In the genomic region with DNA sequence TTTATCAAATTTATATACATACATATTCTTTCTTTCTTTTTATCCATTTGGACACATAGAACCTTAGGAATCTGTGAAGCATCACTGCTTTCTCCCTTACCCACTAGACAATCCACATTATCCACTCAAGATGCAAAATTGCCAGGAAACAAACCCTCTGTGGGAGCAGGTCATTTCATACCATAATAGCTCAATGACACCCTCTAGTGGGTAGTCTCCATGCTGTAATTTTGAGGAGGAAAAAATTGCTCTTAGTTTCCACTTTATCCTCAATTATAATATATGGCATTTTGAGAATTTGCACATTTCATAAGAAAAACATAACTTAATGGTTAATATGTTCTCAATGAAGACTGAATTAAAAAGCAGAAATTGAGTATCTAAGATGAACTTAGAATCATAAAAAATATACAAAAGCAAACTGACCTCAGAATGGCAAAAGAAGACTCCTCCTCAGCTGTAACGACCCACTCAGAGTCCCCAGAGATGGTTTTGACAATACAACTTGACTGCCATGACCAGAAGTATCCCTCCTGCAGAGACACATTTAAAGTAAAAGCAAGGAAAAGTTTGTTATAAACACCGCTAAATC, we compare ENCODE assay signal across 8 cellular contexts.
DNase-seq lines count a peak whose midpoint lies in the region; ATAC-seq, FAIRE-seq and TF ChIP-seq lines count a peak whose summit lies in the region.

No MANE protein-coding gene starts in this region.

- H3K36me3 ChIP-seq in BE2C, result no peaks in the 10 kb centered on the region
- no peaks in the 10 kb centered on the region for H3K36me3 ChIP-seq in spleen
- H3K36me3 ChIP-seq in ovary, result no peaks in the 10 kb centered on the region

- in situ Hi-C loops in SK-MEL-5 (cut with HindIII; ENCODE audit: low pct_unique_long_range_greater_than_20kb, low sequenced_read_pairs), result no loop called here

- H3K27ac ChIP-seq in foreskin keratinocyte (no peak overlapping the region), spleen (no peak overlapping the region), ovary (no peak overlapping the region)

- TF ChIP-seq CTCF in BE2C (IDR thresholded peaks at IDR 0.05; ENCODE audit: low read depth, low read length) (peak; percentile 90), foreskin keratinocyte (conservative IDR thresholded peaks at IDR 0.05) (peak; percentile 87), spleen (IDR thresholded peaks at IDR 0.05 in 8 of 11, conservative IDR thresholded peaks at IDR 0.05 in 3 of 11) (peak in 9 of 11 experiments; percentile 12 to 55 (median 50)), ovary (IDR thresholded peaks at IDR 0.05) (no peak)

- DNase-seq in BE2C (peak; percentile 35), GM18507 (ENCODE audit: extremely low spot score, insufficient read length, low read depth) (no peak), HS-5 (ENCODE audit: low read depth) (peak; percentile 38), SK-MEL-5 (ENCODE audit: low read depth, low spot score) (peak; percentile 62), foreskin keratinocyte (peak in 1 of 2 donors; percentile 35), spleen (no peak), ovary (no peak)

- intact Hi-C loops in spleen (cut with DNase I; ENCODE audit: low total_unique reads) (loop anchor here (5.0 kb wide), 1 partner anchor 1149 kb away; no protein-coding TSS in a partner anchor), ovary (cut with DNase I) (no loop called here)

- H3K4me1 ChIP-seq in BE2C (no peaks in the 10 kb centered on the region; the same call in 1 of the 2 replicates), foreskin keratinocyte (no peaks in the 10 kb centered on the region), spleen (no peaks in the 10 kb centered on the region), ovary (ENCODE audit: insufficient read depth) (no peaks in the 10 kb centered on the region)

- H3K27me3 ChIP-seq in BE2C (no peaks in the 10 kb centered on the region), foreskin keratinocyte (no peaks in the 10 kb centered on the region), spleen (replicated peaks in 1 of 7) (no peaks in the 10 kb centered on the region), ovary (no peaks in the 10 kb centered on the region)

- WGBS in spleen, 5 donors, result 62 to 69% (median 67%) methylated on average over 2 of the region's 2 CpGs
- 74 to 80% (median 78%) methylated on average over 2 of the region's 2 CpGs for WGBS in ovary, 3 donors

- peak; percentile 88 for FAIRE-seq in GM18507 (lab: Jason Lieb, UNC)

- ATAC-seq in foreskin keratinocyte, result peak; percentile 56
- no peak for ATAC-seq in HG03460 (IDR thresholded peaks at IDR 0.05; ENCODE audit: unreplicated experiment)

- TF ChIP-seq POLR2A in spleen (IDR thresholded peaks at IDR 0.05), result no peak
- TF ChIP-seq POLR2A in ovary (IDR thresholded peaks at IDR 0.05), result no peak

- H3K9me3 ChIP-seq in BE2C (no peaks in the 10 kb centered on the region), spleen (no peaks in the 10 kb centered on the region), ovary (no peaks in the 10 kb centered on the region)

- no peak for TF ChIP-seq EP300 in ovary (IDR thresholded peaks at IDR 0.05)

- no peak overlapping the region for H3K4me3 ChIP-seq in BE2C (ENCODE audit: low read depth, low read length)
- H3K4me3 ChIP-seq in spleen, result no peak overlapping the region
- H3K4me3 ChIP-seq in ovary, result no peak overlapping the region

Comparison
In these comparisons a context has a peak if more than half of its experiments do, and no peak if none do; other contexts are left out.
1. DNase-seq: peak in BE2C (single experiment), HS-5 (single experiment) and SK-MEL-5 (single experiment); none in GM18507 (single experiment), spleen (single experiment) and ovary (0 of 5).
2. CTCF ChIP-seq: peak in BE2C (single experiment), foreskin keratinocyte (single experiment) and spleen (9 of 11); none in ovary (0 of 3).